Comparison of ENCODE assay signal across 21 cellular contexts in the genomic region with DNA sequence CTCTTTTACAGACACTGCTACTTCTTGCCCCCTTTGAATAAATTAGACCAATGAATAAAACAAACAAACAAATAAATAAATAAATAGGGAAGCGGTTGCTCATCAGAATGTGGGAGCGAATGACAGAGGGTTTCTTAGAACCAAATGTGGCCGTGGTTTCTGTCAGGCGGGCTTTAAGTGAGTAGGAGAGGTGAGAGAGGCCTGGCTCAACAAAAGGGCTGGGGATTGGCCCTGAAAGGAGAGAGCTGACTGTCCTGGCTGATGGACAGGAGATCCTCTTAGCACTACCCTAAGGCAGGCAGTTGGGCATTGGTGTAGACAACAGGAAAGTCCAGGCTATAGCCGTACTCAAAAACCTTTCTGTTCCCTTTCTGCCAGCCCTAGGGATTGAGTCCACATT. TPM values are rescaled to one million over a fixed set of nuclear protein-coding genes. Genes with fewer than 3 reads are reported as not detected.
"Had no signal": no experiment of that assay in that cellular context is flagged by ENCODE, and none has a peak within 500 bp of the region (broad histone marks: within the 10 kb centered on the region; RNA-seq: fewer than 3 reads in every experiment).

No MANE protein-coding gene starts in this region.

- H3K4me3 ChIP-seq: esophagus muscularis mucosa, hepatocyte, left ventricle myocardium inferior, lower lobe of right lung, psoas muscle, right lobe of liver, stomach, thoracic aorta, transverse colon had no signal

- H3K27me3 ChIP-seq: esophagus muscularis mucosa, hepatocyte, right lobe of liver, stomach, transverse colon had no signal

- H3K4me2 ChIP-seq: hepatocyte had no signal

- H3K36me3 ChIP-seq: esophagus muscularis mucosa, left ventricle myocardium inferior, lower lobe of right lung, right lobe of liver, thoracic aorta, transverse colon had no signal

- H3K4me1 ChIP-seq: left ventricle myocardium inferior, lower lobe of right lung, psoas muscle had no signal

- DNase-seq: cerebellar nuclear complex; foreskin fibroblast; head of caudate nucleus; kidney; left cardiac atrium; left ventricle myocardium inferior; lower lobe of right lung; mesenchymal stem cell; midbrain; psoas muscle; retina; right lobe of liver; stimulated activated CD4-positive, alpha-beta T cell treated with anti-CD3 and anti-CD28 coated beads, Interleukin-2, amount 100 ng/mL, for 24 hours; stimulated activated naive CD4-positive, alpha-beta T cell; stomach; substantia nigra; transverse colon had no signal

- H3K27ac ChIP-seq: esophagus muscularis mucosa, hepatocyte, left ventricle myocardium inferior, lower lobe of right lung, psoas muscle, right lobe of liver, stomach, thoracic aorta, transverse colon had no signal

- H3K9me3 ChIP-seq: esophagus muscularis mucosa, left ventricle myocardium inferior, lower lobe of right lung, psoas muscle, right lobe of liver, stomach, thoracic aorta, transverse colon had no signal

- H2AFZ ChIP-seq: hepatocyte had no signal

- H3K79me2 ChIP-seq: hepatocyte had no signal

RNA-seq across cellular contexts. Expression of a gene that starts 45.6 kb away (rescaled TPM):
- total RNA-seq: left cardiac atrium, left ventricle myocardium inferior, osteoblast, right lobe of liver, stomach, transverse colon had no signal
